ENCODE assay signal across 1 cellular context in genomic region chr6:36873612-36874011, GRCh38.
TF ChIP-seq lines count a peak whose summit lies in the region.

No MANE protein-coding gene starts in this region.

TF ChIP-seq in K562, 482 proteins besides CTCF, POLR2A, EP300 and RAD21:
- TF ChIP-seq HNRNPH1 (optimal IDR thresholded peaks at IDR 0.05; ENCODE audit: low read depth, low read length), result no peak
- TF ChIP-seq E2F6 (IDR thresholded peaks at IDR 0.05; ENCODE audit: borderline replicate concordance in 1 of 2, extremely low read depth in 1 of 2, insufficient read depth in 1 of 2, insufficient read length in 1 of 2, low read depth in 1 of 2, low read length in 1 of 2, poor library complexity in 1 of 2, severe bottlenecking in 1 of 2), result no peak
- 0 out of 2 replicates have a peak, but pooled peaks have one; percentile 8 for TF ChIP-seq PKNOX1 (IDR thresholded peaks at IDR 0.05)
- TF ChIP-seq DIDO1 (tag; IDR thresholded peaks at IDR 0.05; ENCODE audit: low read depth), result no peak
- TF ChIP-seq TEAD4 (IDR thresholded peaks at IDR 0.05; ENCODE audit: low read length), result 0 out of 2 replicates have a peak, but pooled peaks have one; percentile 5
- no peak for TF ChIP-seq TEAD4 (CRISPR knock-in tag; IDR thresholded peaks at IDR 0.05; ENCODE audit: borderline replicate concordance)
- 0 out of 2 replicates have a peak, but pooled peaks have one; percentile 0 for TF ChIP-seq HCFC1 (IDR thresholded peaks at IDR 0.05; ENCODE audit: low read depth, low read length)
- TF ChIP-seq SRF (CRISPR knock-in tag; IDR thresholded peaks at IDR 0.05), result peak in 1 of 2 experiments; percentile 45; a peak in 1 of 4 replicates
- no peak for TF ChIP-seq ETS1 (conservative IDR thresholded peaks at IDR 0.05; ENCODE audit: control insufficient read depth, low read depth, low read length)
